1 cellular context compared by ENCODE assay signal in genomic region chr10:5651086-5651764, GRCh38.
TF ChIP-seq lines count a peak whose summit lies in the region.

No MANE protein-coding gene starts in this region.

TF ChIP-seq in GM23338, 12 proteins besides CTCF, POLR2A, EP300 and RAD21 (continued from another document):
- TF ChIP-seq, protein P1, sequence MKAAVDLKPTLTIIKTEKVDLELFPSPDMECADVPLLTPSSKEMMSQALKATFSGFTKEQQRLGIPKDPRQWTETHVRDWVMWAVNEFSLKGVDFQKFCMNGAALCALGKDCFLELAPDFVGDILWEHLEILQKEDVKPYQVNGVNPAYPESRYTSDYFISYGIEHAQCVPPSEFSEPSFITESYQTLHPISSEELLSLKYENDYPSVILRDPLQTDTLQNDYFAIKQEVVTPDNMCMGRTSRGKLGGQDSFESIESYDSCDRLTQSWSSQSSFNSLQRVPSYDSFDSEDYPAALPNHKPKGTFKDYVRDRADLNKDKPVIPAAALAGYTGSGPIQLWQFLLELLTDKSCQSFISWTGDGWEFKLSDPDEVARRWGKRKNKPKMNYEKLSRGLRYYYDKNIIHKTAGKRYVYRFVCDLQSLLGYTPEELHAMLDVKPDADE (IDR thresholded peaks at IDR 0.05): no peak
- TF ChIP-seq EZH2 (IDR thresholded peaks at IDR 0.05; ENCODE audit: low read depth, unreplicated experiment) (no peak), STAT1 (IDR thresholded peaks at IDR 0.05; ENCODE audit: unreplicated experiment) (no peak), JUNB (IDR thresholded peaks at IDR 0.05; ENCODE audit: unreplicated experiment) (no peak), EZH2phosphoT487 (IDR thresholded peaks at IDR 0.05; ENCODE audit: unreplicated experiment) (no peak), ZNF114 (CRISPR knock-in tag; IDR thresholded peaks at IDR 0.05) (no peak), POLR2AphosphoS5 (IDR thresholded peaks at IDR 0.05; ENCODE audit: low read depth) (no peak), CREB1 (CRISPR knock-in tag; IDR thresholded peaks at IDR 0.05; ENCODE audit: low read depth) (no peak), REST (IDR thresholded peaks at IDR 0.05; ENCODE audit: unreplicated experiment) (no peak), NANOG (IDR thresholded peaks at IDR 0.05; ENCODE audit: borderline replicate concordance) (no peak), ZNF462 (CRISPR knock-in tag; IDR thresholded peaks at IDR 0.05) (no peak)
